Comparison of ENCODE assay signal across 1 cellular context in the genomic region with DNA sequence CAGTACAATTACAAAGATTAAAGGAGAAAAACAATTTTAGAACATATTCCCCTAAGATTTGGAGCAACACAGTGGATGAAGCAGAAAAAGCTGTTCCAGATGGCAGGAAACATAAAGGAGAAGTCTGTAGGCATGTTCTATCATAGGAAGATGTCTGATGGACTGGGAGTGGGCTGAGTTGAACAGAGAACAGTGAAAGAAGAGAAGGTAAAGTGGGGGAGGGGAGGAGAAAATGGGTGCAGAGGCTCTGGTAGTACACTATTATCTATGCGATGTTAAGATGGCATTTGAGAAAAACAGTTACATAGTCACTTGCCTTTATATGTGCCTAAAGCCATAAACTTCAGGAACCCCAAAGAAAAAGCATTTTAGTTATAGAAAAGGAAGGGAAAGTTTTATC.
TF ChIP-seq lines count a peak whose summit lies in the region.

No MANE protein-coding gene starts in this region.

TF ChIP-seq in GM23338, 12 proteins besides CTCF, POLR2A, EP300 and RAD21 (continued from another document):
- TF ChIP-seq, protein P1, sequence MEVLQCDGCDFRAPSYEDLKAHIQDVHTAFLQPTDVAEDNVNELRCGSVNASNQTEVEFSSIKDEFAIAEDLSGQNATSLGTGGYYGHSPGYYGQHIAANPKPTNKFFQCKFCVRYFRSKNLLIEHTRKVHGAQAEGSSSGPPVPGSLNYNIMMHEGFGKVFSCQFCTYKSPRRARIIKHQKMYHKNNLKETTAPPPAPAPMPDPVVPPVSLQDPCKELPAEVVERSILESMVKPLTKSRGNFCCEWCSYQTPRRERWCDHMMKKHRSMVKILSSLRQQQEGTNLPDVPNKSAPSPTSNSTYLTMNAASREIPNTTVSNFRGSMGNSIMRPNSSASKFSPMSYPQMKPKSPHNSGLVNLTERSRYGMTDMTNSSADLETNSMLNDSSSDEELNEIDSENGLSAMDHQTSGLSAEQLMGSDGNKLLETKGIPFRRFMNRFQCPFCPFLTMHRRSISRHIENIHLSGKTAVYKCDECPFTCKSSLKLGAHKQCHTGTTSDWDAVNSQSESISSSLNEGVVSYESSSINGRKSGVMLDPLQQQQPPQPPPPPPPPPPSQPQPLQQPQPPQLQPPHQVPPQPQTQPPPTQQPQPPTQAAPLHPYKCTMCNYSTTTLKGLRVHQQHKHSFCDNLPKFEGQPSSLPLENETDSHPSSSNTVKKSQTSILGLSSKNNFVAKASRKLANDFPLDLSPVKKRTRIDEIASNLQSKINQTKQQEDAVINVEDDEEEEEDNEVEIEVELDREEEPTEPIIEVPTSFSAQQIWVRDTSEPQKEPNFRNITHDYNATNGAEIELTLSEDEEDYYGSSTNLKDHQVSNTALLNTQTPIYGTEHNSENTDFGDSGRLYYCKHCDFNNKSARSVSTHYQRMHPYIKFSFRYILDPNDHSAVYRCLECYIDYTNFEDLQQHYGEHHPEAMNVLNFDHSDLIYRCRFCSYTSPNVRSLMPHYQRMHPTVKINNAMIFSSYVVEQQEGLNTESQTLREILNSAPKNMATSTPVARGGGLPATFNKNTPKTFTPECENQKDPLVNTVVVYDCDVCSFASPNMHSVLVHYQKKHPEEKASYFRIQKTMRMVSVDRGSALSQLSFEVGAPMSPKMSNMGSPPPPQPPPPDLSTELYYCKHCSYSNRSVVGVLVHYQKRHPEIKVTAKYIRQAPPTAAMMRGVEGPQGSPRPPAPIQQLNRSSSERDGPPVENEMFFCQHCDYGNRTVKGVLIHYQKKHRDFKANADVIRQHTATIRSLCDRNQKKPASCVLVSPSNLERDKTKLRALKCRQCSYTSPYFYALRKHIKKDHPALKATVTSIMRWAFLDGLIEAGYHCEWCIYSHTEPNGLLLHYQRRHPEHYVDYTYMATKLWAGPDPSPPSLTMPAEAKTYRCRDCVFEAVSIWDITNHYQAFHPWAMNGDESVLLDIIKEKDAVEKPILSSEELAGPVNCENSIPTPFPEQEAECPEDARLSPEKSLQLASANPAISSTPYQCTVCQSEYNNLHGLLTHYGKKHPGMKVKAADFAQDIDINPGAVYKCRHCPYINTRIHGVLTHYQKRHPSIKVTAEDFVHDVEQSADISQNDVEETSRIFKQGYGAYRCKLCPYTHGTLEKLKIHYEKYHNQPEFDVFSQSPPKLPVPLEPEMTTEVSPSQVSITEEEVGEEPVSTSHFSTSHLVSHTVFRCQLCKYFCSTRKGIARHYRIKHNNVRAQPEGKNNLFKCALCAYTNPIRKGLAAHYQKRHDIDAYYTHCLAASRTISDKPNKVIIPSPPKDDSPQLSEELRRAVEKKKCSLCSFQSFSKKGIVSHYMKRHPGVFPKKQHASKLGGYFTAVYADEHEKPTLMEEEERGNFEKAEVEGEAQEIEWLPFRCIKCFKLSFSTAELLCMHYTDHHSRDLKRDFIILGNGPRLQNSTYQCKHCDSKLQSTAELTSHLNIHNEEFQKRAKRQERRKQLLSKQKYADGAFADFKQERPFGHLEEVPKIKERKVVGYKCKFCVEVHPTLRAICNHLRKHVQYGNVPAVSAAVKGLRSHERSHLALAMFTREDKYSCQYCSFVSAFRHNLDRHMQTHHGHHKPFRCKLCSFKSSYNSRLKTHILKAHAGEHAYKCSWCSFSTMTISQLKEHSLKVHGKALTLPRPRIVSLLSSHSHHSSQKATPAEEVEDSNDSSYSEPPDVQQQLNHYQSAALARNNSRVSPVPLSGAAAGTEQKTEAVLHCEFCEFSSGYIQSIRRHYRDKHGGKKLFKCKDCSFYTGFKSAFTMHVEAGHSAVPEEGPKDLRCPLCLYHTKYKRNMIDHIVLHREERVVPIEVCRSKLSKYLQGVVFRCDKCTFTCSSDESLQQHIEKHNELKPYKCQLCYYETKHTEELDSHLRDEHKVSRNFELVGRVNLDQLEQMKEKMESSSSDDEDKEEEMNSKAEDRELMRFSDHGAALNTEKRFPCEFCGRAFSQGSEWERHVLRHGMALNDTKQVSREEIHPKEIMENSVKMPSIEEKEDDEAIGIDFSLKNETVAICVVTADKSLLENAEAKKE (CRISPR knock-in tag; IDR thresholded peaks at IDR 0.05) = no peak
- TF ChIP-seq, protein P2, sequence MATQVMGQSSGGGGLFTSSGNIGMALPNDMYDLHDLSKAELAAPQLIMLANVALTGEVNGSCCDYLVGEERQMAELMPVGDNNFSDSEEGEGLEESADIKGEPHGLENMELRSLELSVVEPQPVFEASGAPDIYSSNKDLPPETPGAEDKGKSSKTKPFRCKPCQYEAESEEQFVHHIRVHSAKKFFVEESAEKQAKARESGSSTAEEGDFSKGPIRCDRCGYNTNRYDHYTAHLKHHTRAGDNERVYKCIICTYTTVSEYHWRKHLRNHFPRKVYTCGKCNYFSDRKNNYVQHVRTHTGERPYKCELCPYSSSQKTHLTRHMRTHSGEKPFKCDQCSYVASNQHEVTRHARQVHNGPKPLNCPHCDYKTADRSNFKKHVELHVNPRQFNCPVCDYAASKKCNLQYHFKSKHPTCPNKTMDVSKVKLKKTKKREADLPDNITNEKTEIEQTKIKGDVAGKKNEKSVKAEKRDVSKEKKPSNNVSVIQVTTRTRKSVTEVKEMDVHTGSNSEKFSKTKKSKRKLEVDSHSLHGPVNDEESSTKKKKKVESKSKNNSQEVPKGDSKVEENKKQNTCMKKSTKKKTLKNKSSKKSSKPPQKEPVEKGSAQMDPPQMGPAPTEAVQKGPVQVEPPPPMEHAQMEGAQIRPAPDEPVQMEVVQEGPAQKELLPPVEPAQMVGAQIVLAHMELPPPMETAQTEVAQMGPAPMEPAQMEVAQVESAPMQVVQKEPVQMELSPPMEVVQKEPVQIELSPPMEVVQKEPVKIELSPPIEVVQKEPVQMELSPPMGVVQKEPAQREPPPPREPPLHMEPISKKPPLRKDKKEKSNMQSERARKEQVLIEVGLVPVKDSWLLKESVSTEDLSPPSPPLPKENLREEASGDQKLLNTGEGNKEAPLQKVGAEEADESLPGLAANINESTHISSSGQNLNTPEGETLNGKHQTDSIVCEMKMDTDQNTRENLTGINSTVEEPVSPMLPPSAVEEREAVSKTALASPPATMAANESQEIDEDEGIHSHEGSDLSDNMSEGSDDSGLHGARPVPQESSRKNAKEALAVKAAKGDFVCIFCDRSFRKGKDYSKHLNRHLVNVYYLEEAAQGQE (IDR thresholded peaks at IDR 0.05; ENCODE audit: unreplicated experiment) = no peak
- TF ChIP-seq, protein P3, sequence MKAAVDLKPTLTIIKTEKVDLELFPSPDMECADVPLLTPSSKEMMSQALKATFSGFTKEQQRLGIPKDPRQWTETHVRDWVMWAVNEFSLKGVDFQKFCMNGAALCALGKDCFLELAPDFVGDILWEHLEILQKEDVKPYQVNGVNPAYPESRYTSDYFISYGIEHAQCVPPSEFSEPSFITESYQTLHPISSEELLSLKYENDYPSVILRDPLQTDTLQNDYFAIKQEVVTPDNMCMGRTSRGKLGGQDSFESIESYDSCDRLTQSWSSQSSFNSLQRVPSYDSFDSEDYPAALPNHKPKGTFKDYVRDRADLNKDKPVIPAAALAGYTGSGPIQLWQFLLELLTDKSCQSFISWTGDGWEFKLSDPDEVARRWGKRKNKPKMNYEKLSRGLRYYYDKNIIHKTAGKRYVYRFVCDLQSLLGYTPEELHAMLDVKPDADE (IDR thresholded peaks at IDR 0.05) = no peak
- TF ChIP-seq POLR2AphosphoS5 (IDR thresholded peaks at IDR 0.05; ENCODE audit: low read depth) = no peak
- TF ChIP-seq EZH2phosphoT487 (IDR thresholded peaks at IDR 0.05; ENCODE audit: unreplicated experiment) = no peak
- TF ChIP-seq EZH2 (IDR thresholded peaks at IDR 0.05; ENCODE audit: low read depth, unreplicated experiment) = no peak
- no peak for TF ChIP-seq ZNF331 (CRISPR knock-in tag; IDR thresholded peaks at IDR 0.05; ENCODE audit: low read depth)
- no peak for TF ChIP-seq STAT1 (IDR thresholded peaks at IDR 0.05; ENCODE audit: unreplicated experiment)
